ENCODE assay signal across 9 cellular contexts in the genomic region with DNA sequence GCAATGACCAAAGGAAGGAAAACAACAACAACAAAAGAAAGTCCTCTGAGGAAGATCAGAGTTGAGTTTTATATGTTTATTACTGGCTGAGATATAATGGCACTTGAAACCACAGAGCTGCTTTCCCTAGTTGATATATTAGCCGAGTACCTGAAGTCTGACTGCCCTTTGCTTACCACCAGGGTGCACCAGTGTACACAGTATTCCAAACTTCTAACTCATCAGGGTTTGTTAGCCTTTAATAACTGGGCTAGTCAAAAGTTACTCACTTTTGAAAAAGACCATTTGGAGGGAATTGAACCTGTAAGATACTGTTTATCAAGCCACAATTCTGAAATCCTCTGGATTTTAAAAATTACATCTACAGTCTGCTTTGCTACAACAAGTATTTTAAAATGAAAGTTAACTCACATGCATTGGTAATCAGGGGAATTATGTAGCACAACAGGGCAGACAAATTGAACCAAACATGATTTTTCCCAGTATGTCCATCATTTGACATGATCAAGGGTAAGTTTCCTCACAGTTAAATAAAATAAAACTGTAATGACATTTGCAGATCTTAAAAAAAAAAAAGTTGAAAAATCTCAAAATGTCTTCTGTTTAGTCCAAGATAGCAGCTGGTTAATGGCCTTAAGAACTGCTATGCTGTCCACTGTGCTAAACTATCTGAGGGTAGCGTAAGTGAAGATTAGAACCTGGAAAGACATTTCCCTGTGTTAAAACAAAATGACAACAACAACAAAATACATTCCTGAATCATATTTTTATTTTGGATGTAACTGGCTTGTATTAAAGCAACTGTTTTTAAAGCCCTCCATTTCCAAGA. TPM values are rescaled to one million over a fixed set of nuclear protein-coding genes. Genes with fewer than 3 reads are reported as not detected.
DNase-seq lines count a peak whose midpoint lies in the region; ATAC-seq and TF ChIP-seq lines count a peak whose summit lies in the region.
"Had no signal": no experiment of that assay in that cellular context is flagged by ENCODE, and none has a peak within 500 bp of the region (broad histone marks: within the 10 kb centered on the region; RNA-seq: fewer than 3 reads in every experiment).

No MANE protein-coding gene starts in this region.

- H3K27ac ChIP-seq in left lung = no peak overlapping the region
- H3K27ac ChIP-seq in vagina = no peak overlapping the region

- H3K4me1 ChIP-seq in left lung = no peaks in the 10 kb centered on the region
- H3K4me1 ChIP-seq in vagina = peaks cover 9% of the 10 kb centered on the region

- H3K4me3 ChIP-seq in left lung = no peak overlapping the region
- H3K4me3 ChIP-seq in vagina = no peak overlapping the region

- TF ChIP-seq CTCF in chondrocyte (IDR thresholded peaks at IDR 0.05) (peak; percentile 83), left lung (IDR thresholded peaks at IDR 0.05) (peak; percentile 39 to 41), vagina (IDR thresholded peaks at IDR 0.05) (peak; percentile 30 to 70 (median 49))

- H3K27me3 Mint-ChIP-seq in chondrocyte (ENCODE audit: low read depth) = peaks cover 22% of the 10 kb centered on the region

- no peak for TF ChIP-seq POLR2A in vagina (IDR thresholded peaks at IDR 0.05)

- no peaks in the 10 kb centered on the region for H3K36me3 Mint-ChIP-seq in chondrocyte (ENCODE audit: low read depth)

- H3K9me3 ChIP-seq in left lung (no peaks in the 10 kb centered on the region), vagina (no peaks in the 10 kb centered on the region)

- peak; percentile 33 to 43 for DNase-seq in AML-193 (lab: John Stamatoyannopoulos, UW)
- DNase-seq in NCI-H460 (ENCODE audit: extremely low read depth, low read depth) = peak; percentile 41
- DNase-seq in chondrocyte (ENCODE audit: low spot score) = no peak
- DNase-seq in left lung = no peak
- DNase-seq in vagina (ENCODE audit: extremely low spot score in 2 of 2) = no peak
- no peak for DNase-seq in stimulated activated CD8-positive, alpha-beta memory T cell treated with anti-CD3 and anti-CD28 coated beads, Interleukin-4, amount 100 ng/mL, for 48 hours

- intact Hi-C loops in left lung (cut with DNase I) = no loop called here
- intact Hi-C loops in vagina (cut with DNase I) = no loop called here

- no peaks in the 10 kb centered on the region for H3K9me3 Mint-ChIP-seq in chondrocyte (ENCODE audit: low read depth)

- ATAC-seq in GM18861 (IDR thresholded peaks at IDR 0.05; ENCODE audit: unreplicated experiment) (peak; percentile 87), HG03060 (IDR thresholded peaks at IDR 0.05; ENCODE audit: low read depth, unreplicated experiment) (peak; percentile 70), left lung (peak; percentile 96)

- H3K27ac Mint-ChIP-seq in chondrocyte (ENCODE audit: unreplicated experiment) = no peak overlapping the region

- no peaks in the 10 kb centered on the region for H3K36me3 ChIP-seq in left lung
- no peaks in the 10 kb centered on the region for H3K36me3 ChIP-seq in vagina

- H3K27me3 ChIP-seq in left lung = no peaks in the 10 kb centered on the region
- H3K27me3 ChIP-seq in vagina = no peaks in the 10 kb centered on the region

- peaks cover 2% of the 10 kb centered on the region for H3K4me1 Mint-ChIP-seq in chondrocyte (ENCODE audit: low read depth)

- H3K4me3 Mint-ChIP-seq in chondrocyte (ENCODE audit: unreplicated experiment) = no peak overlapping the region

RNA-seq across cellular contexts. Expression of gene C6, which starts 57.3 kb away (rescaled TPM):
- total RNA-seq in NCI-H460 (2014; rRNA removed; shearing (Covaris generic)) = not detected in 2 replicates
- polyA plus RNA-seq in NCI-H460 (2014; cell fraction: nucleus; rRNA removed) = not detected in 2 replicates
- total RNA-seq in chondrocyte = not detected in 3 replicates
- 1 to 10 TPM in 1 of 2 donors, under 1 TPM in 1; 0.79 to 6.1 TPM for total RNA-seq in left lung
- 2.0 TPM for total RNA-seq in vagina
- total RNA-seq: mononuclear cell had no signal

Comparison
In these comparisons a context has a peak if more than half of its experiments do, and no peak if none do; other contexts are left out.
1. DNase-seq: peak in AML-193 (2 of 2) and NCI-H460 (single experiment); none in chondrocyte (single experiment), left lung (0 of 2), vagina (0 of 2) and stimulated activated CD8-positive, alpha-beta memory T cell treated with anti-CD3 and anti-CD28 coated beads, Interleukin-4, amount 100 ng/mL, for 48 hours (single experiment).
2. Peak in every context shown above with its lines, with median percentiles within 50 percentile points of each other: ATAC-seq and CTCF ChIP-seq.